In the genomic region with DNA sequence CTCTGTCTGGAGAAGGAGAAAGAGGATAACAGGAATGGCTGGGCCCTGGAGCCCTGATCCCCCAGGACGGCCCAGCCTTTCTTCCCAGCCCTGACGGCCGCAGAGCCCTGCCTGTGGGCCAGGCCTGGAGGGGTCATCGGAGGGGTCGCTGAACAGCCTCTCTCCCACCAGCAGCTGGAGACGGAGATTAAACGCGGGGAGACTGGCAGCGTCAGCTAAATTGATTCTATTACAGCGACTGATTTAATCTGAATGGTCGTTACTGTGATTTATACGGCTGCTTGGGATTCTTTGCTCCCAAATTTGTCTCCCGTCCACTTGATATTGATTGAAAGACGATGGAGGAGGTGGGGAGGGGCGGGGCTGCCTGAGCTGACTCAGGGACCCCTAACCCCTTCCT, we compare ENCODE assay signal across 21 cellular contexts. TPM values are rescaled to one million over a fixed set of nuclear protein-coding genes. Genes with fewer than 3 reads are reported as not detected.
DNase-seq lines count a peak whose midpoint lies in the region; ATAC-seq and TF ChIP-seq lines count a peak whose summit lies in the region.
"Had no signal": no experiment of that assay in that cellular context is flagged by ENCODE, and none has a peak within 500 bp of the region (broad histone marks: within the 10 kb centered on the region; RNA-seq: fewer than 3 reads in every experiment).

No MANE protein-coding gene starts in this region.

- H3K27ac ChIP-seq in right cardiac atrium (ENCODE audit: low read length) (no peak overlapping the region), heart right ventricle (no peak overlapping the region), neuronal stem cell (replicated peaks; ENCODE audit: low read length) (peak overlapping the region; percentile 39)
- H3K27ac ChIP-seq: KMS-11 had no signal

- no peak overlapping the region for H3K4ac ChIP-seq in neuronal stem cell (ENCODE audit: low read length)

- peaks cover 14% of the 10 kb centered on the region for H3K27me3 Mint-ChIP-seq in glutamatergic neuron (ENCODE audit: unreplicated experiment)

- intact Hi-C loops in right cardiac atrium (cut with DNase I) (loop anchor here in 1 of 4 donors (10.0 kb wide), 2 partner anchors 350 to 420 kb away; a partner anchor contains a TSS), heart right ventricle (cut with DNase I) (loop anchor here in 6 of 10 donors (2.0 to 10.0 kb wide), 6 partner anchors 220 to 720 kb away; a partner anchor contains a TSS)

- no peak overlapping the region for H4K91ac ChIP-seq in neuronal stem cell (ENCODE audit: low read depth, low read length, poor library complexity)

- H3K9me3 Mint-ChIP-seq in glutamatergic neuron (ENCODE audit: unreplicated experiment), result peaks cover 8% of the 10 kb centered on the region
- H3K9me3 Mint-ChIP-seq: CD8-positive, alpha-beta T cell; HFFc6 had no signal

- H3K4me3 Mint-ChIP-seq in glutamatergic neuron (ENCODE audit: unreplicated experiment), result peak overlapping the region; percentile 55
- H3K4me3 Mint-ChIP-seq: CD8-positive, alpha-beta T cell had no signal

- H3K27me3 ChIP-seq in right cardiac atrium (ENCODE audit: control insufficient read depth, insufficient read depth), result no peaks in the 10 kb centered on the region
- H3K27me3 ChIP-seq in heart right ventricle, result peaks cover 9 to 56% (median 29%) of the 10 kb centered on the region in 7 donors
- peaks cover 0 to 16% (median 0%) of the 10 kb centered on the region in 3 experiments for H3K27me3 ChIP-seq in neuronal stem cell (ENCODE audit: control insufficient read depth in 3 of 3, insufficient read depth in 3 of 3, low read depth in 1 of 3, low read length in 3 of 3)
- peaks cover 26% of the 10 kb centered on the region for H3K27me3 ChIP-seq in BE2C

- peak overlapping the region; percentile 90 for H3K18ac ChIP-seq in neuronal stem cell (ENCODE audit: low read length)

- no peak overlapping the region for H2BK12ac ChIP-seq in neuronal stem cell (ENCODE audit: low read length)

- no peak overlapping the region for H3K23ac ChIP-seq in neuronal stem cell (ENCODE audit: low read depth, low read length, poor library complexity)

- no peak overlapping the region for H3K9ac ChIP-seq in neuronal stem cell (ENCODE audit: low read depth, low read length, poor library complexity)
- H3K9ac ChIP-seq: KMS-11 had no signal

- no peak overlapping the region for H3K14ac ChIP-seq in neuronal stem cell (ENCODE audit: low read length)

- H3K36me3 Mint-ChIP-seq in glutamatergic neuron (ENCODE audit: unreplicated experiment), result no peaks in the 10 kb centered on the region
- H3K36me3 Mint-ChIP-seq: CD8-positive, alpha-beta T cell had no signal

- H3K36me3 ChIP-seq in heart right ventricle (no peaks in the 10 kb centered on the region), neuronal stem cell (replicated peaks in 1 of 2; ENCODE audit: control insufficient read depth in 2 of 2, insufficient read depth in 2 of 2, low read length in 2 of 2) (no peaks in the 10 kb centered on the region), BE2C (no peaks in the 10 kb centered on the region)

- no peak overlapping the region for H3K27ac Mint-ChIP-seq in glutamatergic neuron (ENCODE audit: unreplicated experiment)
- H3K27ac Mint-ChIP-seq: CD8-positive, alpha-beta T cell; HFFc6 had no signal

- H3K4me3 ChIP-seq in right cardiac atrium (ENCODE audit: low read length), result no peak overlapping the region
- H3K4me3 ChIP-seq in heart right ventricle, result no peak overlapping the region
- no peak overlapping the region for H3K4me3 ChIP-seq in neuronal stem cell (ENCODE audit: low read length in 2 of 2)
- no peak overlapping the region for H3K4me3 ChIP-seq in BE2C (ENCODE audit: low read depth, low read length)
- H3K4me3 ChIP-seq: GM12878 had no signal

- no peaks in the 10 kb centered on the region for H3K9me3 ChIP-seq in right cardiac atrium (ENCODE audit: control insufficient read depth, low read length)
- H3K9me3 ChIP-seq in heart right ventricle, result no peaks in the 10 kb centered on the region
- peaks cover 3% of the 10 kb centered on the region in 2 donors for H3K9me3 ChIP-seq in neuronal stem cell (replicated peaks in 1 of 2; ENCODE audit: control insufficient read depth in 2 of 2, insufficient read depth in 1 of 2, low read depth in 1 of 2, low read length in 2 of 2)
- H3K9me3 ChIP-seq in BE2C, result no peaks in the 10 kb centered on the region

- peaks cover 12% of the 10 kb centered on the region for H3K4me1 Mint-ChIP-seq in glutamatergic neuron (ENCODE audit: low read depth, unreplicated experiment)

- no peak for TF ChIP-seq CTCF in heart right ventricle (IDR thresholded peaks at IDR 0.05)
- TF ChIP-seq CTCF in glutamatergic neuron (IDR thresholded peaks at IDR 0.05; ENCODE audit: partially characterized antibody, unreplicated experiment), result no peak
- TF ChIP-seq CTCF in BE2C (IDR thresholded peaks at IDR 0.05; ENCODE audit: low read depth, low read length), result no peak

- no peaks in the 10 kb centered on the region for H3K4me1 ChIP-seq in right cardiac atrium (ENCODE audit: control insufficient read depth, insufficient read depth, low read length)
- peaks cover 0 to 9% (median 7%) of the 10 kb centered on the region in 9 donors for H3K4me1 ChIP-seq in heart right ventricle
- peaks cover 10 to 15% of the 10 kb centered on the region in 2 donors for H3K4me1 ChIP-seq in neuronal stem cell (ENCODE audit: control insufficient read depth in 2 of 2, insufficient read depth in 1 of 2, low read depth in 1 of 2, low read length in 2 of 2)
- H3K4me1 ChIP-seq in BE2C, result peaks cover 7% of the 10 kb centered on the region

- H4K8ac ChIP-seq in neuronal stem cell (ENCODE audit: low read depth, low read length), result no peak overlapping the region

- 43% methylated on average over 15 of the region's 15 CpGs for WGBS in right cardiac atrium
- 55 to 57% methylated on average over 15 of the region's 15 CpGs for WGBS in heart right ventricle, 2 donors
- no CpG with 5 or more reads among the region's 15 CpGs for WGBS in neuronal stem cell (ENCODE audit: extremely low coverage in 2 of 2, insufficient read length in 2 of 2, insufficient replicate concordance in 1 of 2), 2 donors

- H2AK5ac ChIP-seq in neuronal stem cell (ENCODE audit: low read depth, low read length), result peak overlapping the region; percentile 89

- ATAC-seq in right cardiac atrium (no peak), heart right ventricle (no peak), GM18867 (IDR thresholded peaks at IDR 0.05; ENCODE audit: unreplicated experiment) (no peak)
- ATAC-seq: CD8-positive, alpha-beta T cell; GM12878; PC-3 had no signal

- H2AFZ ChIP-seq in neuronal stem cell (ENCODE audit: low read length), result peak overlapping the region; percentile 86

- peak overlapping the region; percentile 18 for H2BK15ac ChIP-seq in neuronal stem cell (ENCODE audit: low read length)

- peaks cover 2% of the 10 kb centered on the region for H3K79me1 ChIP-seq in neuronal stem cell (ENCODE audit: low read depth, low read length)

- H2BK5ac ChIP-seq in neuronal stem cell (ENCODE audit: low read length), result no peak overlapping the region

- peak overlapping the region; percentile 61 for H2BK120ac ChIP-seq in neuronal stem cell (ENCODE audit: low read depth, low read length)

- no peak overlapping the region for H3K4me2 ChIP-seq in neuronal stem cell (ENCODE audit: insufficient read depth, low read length, poor library complexity, severe bottlenecking)
- H3K4me2 ChIP-seq: KMS-11 had no signal

- DNase-seq in right cardiac atrium (peak in 2 of 3 donors; percentile 26 to 59), heart right ventricle (no peak), glutamatergic neuron (no peak), neuronal stem cell (ENCODE audit: low spot score) (peak; percentile 40), COR-L47 (lab: John Stamatoyannopoulos, UW) (no peak), BE2C (no peak)
- DNase-seq: CD8-positive, alpha-beta T cell; DMS53; EL; HFFc6; NCI-H1417 treated with DMSO at 0.1 percent for 48 hours; NCI-H1930; NCI-H345; NCI-H524 treated with DMSO at 0.1 percent for 48 hours; PC-3; RPMI8226; SIG-M5 had no signal

RNA-seq across cellular contexts. Expression of a gene that starts 7.1 kb away (rescaled TPM):
- total RNA-seq in right cardiac atrium (under 1 TPM; 0.09 to 0.14 (median 0.13) TPM), heart right ventricle (under 1 TPM in 2 of 10 donors, not detected in 8; 0.08 to 0.16 TPM), glutamatergic neuron (ENCODE audit: unreplicated experiment) (12.6 TPM)
- polyA plus RNA-seq in right cardiac atrium (0.05 TPM), heart right ventricle (under 1 TPM in 1 of 2 donors, not detected in 1; 0.45 TPM)
- polyA plus RNA-seq in neuronal stem cell (2013, experiment 1 of 2), result 0.03 TPM
- polyA plus RNA-seq in neuronal stem cell (2013, experiment 2 of 2), result 0.03 TPM
- polyA plus RNA-seq in BE2C (2012; ENCODE audit: insufficient read depth, insufficient read length, low read depth), result not detected
- total RNA-seq: A172 had no signal

RNA-seq across cellular contexts. Expression of a gene that starts 35.9 kb away (rescaled TPM):
- total RNA-seq in right cardiac atrium (under 1 TPM in 2 of 4 donors, not detected in 2; 0.12 to 0.69 TPM), heart right ventricle (under 1 TPM in 1 of 10 donors, not detected in 9; 0.36 TPM), glutamatergic neuron (ENCODE audit: unreplicated experiment) (3.9 TPM)
- polyA plus RNA-seq in right cardiac atrium (0.05 TPM), heart right ventricle (under 1 TPM in 1 of 2 donors, not detected in 1; 0.20 TPM)
- 0.67 TPM for polyA plus RNA-seq in neuronal stem cell (2013, experiment 1 of 2)
- polyA plus RNA-seq in neuronal stem cell (2013, experiment 2 of 2), result 0.97 TPM
- polyA plus RNA-seq in BE2C (2012; ENCODE audit: insufficient read depth, insufficient read length, low read depth), result not detected
- total RNA-seq: A172, GM12878, HFFc6 had no signal

RNA-seq across cellular contexts. Expression of a gene that starts 53.1 kb away (rescaled TPM):
- total RNA-seq in right cardiac atrium, result 1 to 10 TPM; 6.6 to 9.0 (median 8.0) TPM
- polyA plus RNA-seq in right cardiac atrium, result 1.6 TPM
- total RNA-seq in heart right ventricle, result 10 to 100 TPM in 2 of 10 donors, 1 to 10 TPM in 8; 5.9 to 11.3 (median 8.8) TPM
- polyA plus RNA-seq in heart right ventricle, result 1 to 10 TPM; 1.7 to 1.8 TPM
- total RNA-seq in glutamatergic neuron (ENCODE audit: unreplicated experiment), result 36.2 TPM
- polyA plus RNA-seq in neuronal stem cell (2013, experiment 1 of 2), result 7.7 TPM
- 8.7 TPM for polyA plus RNA-seq in neuronal stem cell (2013, experiment 2 of 2)
- 9.2 TPM for polyA plus RNA-seq in BE2C (2012; ENCODE audit: insufficient read depth, insufficient read length, low read depth)

Comparison
In these comparisons a context has a peak if more than half of its experiments do, and no peak if none do; other contexts are left out.
1. DNase-seq: peak in right cardiac atrium (2 of 3) and neuronal stem cell (single experiment); none in heart right ventricle (0 of 2), glutamatergic neuron (single experiment), COR-L47 (single experiment) and BE2C (single experiment).
2. RNA of a gene that starts 7.1 kb away (total RNA-seq): 12.6 TPM in glutamatergic neuron (single experiment); 0.09 to 0.14 TPM in right cardiac atrium and 0.08 to 0.16 TPM in heart right ventricle; every median in the first group is over 10 times any median in the second.